ENCODE assay signal across 1 cellular context in genomic region chr19:5403968-5404640, GRCh38.
A peak's percentile ranks its signal among the peaks of the same experiment; 100 is the strongest.
TF ChIP-seq lines count a peak whose summit lies in the region.

No MANE protein-coding gene starts in this region.

TF ChIP-seq in K562, 482 proteins besides CTCF, POLR2A, EP300 and RAD21 (continued from another document):
- TF ChIP-seq, protein P1, sequence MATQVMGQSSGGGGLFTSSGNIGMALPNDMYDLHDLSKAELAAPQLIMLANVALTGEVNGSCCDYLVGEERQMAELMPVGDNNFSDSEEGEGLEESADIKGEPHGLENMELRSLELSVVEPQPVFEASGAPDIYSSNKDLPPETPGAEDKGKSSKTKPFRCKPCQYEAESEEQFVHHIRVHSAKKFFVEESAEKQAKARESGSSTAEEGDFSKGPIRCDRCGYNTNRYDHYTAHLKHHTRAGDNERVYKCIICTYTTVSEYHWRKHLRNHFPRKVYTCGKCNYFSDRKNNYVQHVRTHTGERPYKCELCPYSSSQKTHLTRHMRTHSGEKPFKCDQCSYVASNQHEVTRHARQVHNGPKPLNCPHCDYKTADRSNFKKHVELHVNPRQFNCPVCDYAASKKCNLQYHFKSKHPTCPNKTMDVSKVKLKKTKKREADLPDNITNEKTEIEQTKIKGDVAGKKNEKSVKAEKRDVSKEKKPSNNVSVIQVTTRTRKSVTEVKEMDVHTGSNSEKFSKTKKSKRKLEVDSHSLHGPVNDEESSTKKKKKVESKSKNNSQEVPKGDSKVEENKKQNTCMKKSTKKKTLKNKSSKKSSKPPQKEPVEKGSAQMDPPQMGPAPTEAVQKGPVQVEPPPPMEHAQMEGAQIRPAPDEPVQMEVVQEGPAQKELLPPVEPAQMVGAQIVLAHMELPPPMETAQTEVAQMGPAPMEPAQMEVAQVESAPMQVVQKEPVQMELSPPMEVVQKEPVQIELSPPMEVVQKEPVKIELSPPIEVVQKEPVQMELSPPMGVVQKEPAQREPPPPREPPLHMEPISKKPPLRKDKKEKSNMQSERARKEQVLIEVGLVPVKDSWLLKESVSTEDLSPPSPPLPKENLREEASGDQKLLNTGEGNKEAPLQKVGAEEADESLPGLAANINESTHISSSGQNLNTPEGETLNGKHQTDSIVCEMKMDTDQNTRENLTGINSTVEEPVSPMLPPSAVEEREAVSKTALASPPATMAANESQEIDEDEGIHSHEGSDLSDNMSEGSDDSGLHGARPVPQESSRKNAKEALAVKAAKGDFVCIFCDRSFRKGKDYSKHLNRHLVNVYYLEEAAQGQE (CRISPR knock-in tag; IDR thresholded peaks at IDR 0.05; ENCODE audit: low read depth) = peak; percentile 99
- TF ChIP-seq TSC22D4 (tag; IDR thresholded peaks at IDR 0.05) (no peak), ZNF232 (CRISPR knock-in tag; IDR thresholded peaks at IDR 0.05) (peak; percentile 89), ZNF586 (CRISPR knock-in tag; conservative IDR thresholded peaks at IDR 0.05) (no peak), ZNF146 (CRISPR knock-in tag; IDR thresholded peaks at IDR 0.05; ENCODE audit: unreplicated experiment) (peak; percentile 16), ZNF197 (CRISPR knock-in tag; IDR thresholded peaks at IDR 0.05; ENCODE audit: low read depth) (peak; percentile 75; the same call in 1 of the 2 replicates), SRF (CRISPR knock-in tag; IDR thresholded peaks at IDR 0.05) (peak in 1 of 2 experiments; percentile 81; a peak in 2 of 4 replicates), CREB3 (tag; conservative IDR thresholded peaks at IDR 0.05; ENCODE audit: low read depth) (peak; percentile 44; the same call in 1 of the 2 replicates), XRCC5 (IDR thresholded peaks at IDR 0.05; ENCODE audit: low read depth, low read length) (peak; percentile 73; the same call in 1 of the 2 replicates), EHMT2 (IDR thresholded peaks at IDR 0.05) (peak; percentile 99), E2F5 (CRISPR knock-in tag; IDR thresholded peaks at IDR 0.05) (peak; percentile 56; the same call in 1 of the 2 replicates), TEAD1 (CRISPR knock-in tag; IDR thresholded peaks at IDR 0.05) (peak in 1 of 2 experiments; percentile 60; a peak in 1 of 4 replicates), PRMT5 (CRISPR knock-in tag; IDR thresholded peaks at IDR 0.05) (peak; percentile 93), GABPB1 (CRISPR knock-in tag; IDR thresholded peaks at IDR 0.05) (0 out of 2 replicates have a peak, but pooled peaks have one; percentile 24), FOXA3 (CRISPR knock-in tag; conservative IDR thresholded peaks at IDR 0.05 in 1 of 2, IDR thresholded peaks at IDR 0.05 in 1 of 2) (peak in 1 of 2 experiments; percentile 54; a peak in 1 of 4 replicates), DIDO1 (tag; IDR thresholded peaks at IDR 0.05; ENCODE audit: low read depth) (no peak)
- TF ChIP-seq, protein P2, sequence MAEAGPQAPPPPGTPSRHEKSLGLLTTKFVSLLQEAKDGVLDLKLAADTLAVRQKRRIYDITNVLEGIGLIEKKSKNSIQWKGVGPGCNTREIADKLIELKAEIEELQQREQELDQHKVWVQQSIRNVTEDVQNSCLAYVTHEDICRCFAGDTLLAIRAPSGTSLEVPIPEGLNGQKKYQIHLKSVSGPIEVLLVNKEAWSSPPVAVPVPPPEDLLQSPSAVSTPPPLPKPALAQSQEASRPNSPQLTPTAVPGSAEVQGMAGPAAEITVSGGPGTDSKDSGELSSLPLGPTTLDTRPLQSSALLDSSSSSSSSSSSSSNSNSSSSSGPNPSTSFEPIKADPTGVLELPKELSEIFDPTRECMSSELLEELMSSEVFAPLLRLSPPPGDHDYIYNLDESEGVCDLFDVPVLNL (CRISPR knock-in tag; IDR thresholded peaks at IDR 0.05; ENCODE audit: low read depth) = peak; percentile 79; the same call in 1 of the 2 replicates
- TF ChIP-seq, protein P3, sequence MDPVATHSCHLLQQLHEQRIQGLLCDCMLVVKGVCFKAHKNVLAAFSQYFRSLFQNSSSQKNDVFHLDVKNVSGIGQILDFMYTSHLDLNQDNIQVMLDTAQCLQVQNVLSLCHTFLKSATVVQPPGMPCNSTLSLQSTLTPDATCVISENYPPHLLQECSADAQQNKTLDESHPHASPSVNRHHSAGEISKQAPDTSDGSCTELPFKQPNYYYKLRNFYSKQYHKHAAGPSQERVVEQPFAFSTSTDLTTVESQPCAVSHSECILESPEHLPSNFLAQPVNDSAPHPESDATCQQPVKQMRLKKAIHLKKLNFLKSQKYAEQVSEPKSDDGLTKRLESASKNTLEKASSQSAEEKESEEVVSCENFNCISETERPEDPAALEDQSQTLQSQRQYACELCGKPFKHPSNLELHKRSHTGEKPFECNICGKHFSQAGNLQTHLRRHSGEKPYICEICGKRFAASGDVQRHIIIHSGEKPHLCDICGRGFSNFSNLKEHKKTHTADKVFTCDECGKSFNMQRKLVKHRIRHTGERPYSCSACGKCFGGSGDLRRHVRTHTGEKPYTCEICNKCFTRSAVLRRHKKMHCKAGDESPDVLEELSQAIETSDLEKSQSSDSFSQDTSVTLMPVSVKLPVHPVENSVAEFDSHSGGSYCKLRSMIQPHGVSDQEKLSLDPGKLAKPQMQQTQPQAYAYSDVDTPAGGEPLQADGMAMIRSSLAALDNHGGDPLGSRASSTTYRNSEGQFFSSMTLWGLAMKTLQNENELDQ (CRISPR knock-in tag; IDR thresholded peaks at IDR 0.05; ENCODE audit: borderline replicate concordance) = 0 out of 2 replicates have a peak, but pooled peaks have one; percentile 74
- TF ChIP-seq, protein P4, sequence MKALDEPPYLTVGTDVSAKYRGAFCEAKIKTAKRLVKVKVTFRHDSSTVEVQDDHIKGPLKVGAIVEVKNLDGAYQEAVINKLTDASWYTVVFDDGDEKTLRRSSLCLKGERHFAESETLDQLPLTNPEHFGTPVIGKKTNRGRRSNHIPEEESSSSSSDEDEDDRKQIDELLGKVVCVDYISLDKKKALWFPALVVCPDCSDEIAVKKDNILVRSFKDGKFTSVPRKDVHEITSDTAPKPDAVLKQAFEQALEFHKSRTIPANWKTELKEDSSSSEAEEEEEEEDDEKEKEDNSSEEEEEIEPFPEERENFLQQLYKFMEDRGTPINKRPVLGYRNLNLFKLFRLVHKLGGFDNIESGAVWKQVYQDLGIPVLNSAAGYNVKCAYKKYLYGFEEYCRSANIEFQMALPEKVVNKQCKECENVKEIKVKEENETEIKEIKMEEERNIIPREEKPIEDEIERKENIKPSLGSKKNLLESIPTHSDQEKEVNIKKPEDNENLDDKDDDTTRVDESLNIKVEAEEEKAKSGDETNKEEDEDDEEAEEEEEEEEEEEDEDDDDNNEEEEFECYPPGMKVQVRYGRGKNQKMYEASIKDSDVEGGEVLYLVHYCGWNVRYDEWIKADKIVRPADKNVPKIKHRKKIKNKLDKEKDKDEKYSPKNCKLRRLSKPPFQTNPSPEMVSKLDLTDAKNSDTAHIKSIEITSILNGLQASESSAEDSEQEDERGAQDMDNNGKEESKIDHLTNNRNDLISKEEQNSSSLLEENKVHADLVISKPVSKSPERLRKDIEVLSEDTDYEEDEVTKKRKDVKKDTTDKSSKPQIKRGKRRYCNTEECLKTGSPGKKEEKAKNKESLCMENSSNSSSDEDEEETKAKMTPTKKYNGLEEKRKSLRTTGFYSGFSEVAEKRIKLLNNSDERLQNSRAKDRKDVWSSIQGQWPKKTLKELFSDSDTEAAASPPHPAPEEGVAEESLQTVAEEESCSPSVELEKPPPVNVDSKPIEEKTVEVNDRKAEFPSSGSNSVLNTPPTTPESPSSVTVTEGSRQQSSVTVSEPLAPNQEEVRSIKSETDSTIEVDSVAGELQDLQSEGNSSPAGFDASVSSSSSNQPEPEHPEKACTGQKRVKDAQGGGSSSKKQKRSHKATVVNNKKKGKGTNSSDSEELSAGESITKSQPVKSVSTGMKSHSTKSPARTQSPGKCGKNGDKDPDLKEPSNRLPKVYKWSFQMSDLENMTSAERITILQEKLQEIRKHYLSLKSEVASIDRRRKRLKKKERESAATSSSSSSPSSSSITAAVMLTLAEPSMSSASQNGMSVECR (CRISPR knock-in tag; IDR thresholded peaks at IDR 0.05) = 0 out of 2 replicates have a peak, but pooled peaks have one; percentile 16
TF ChIP-seq in K562: peak in this region for 48.
